ENCODE assay signal across 15 cellular contexts in genomic region chr4:56783986-56784385, GRCh38. TPM values are rescaled to one million over a fixed set of nuclear protein-coding genes. Genes with fewer than 3 reads are reported as not detected.
DNase-seq lines count a peak whose midpoint lies in the region; ATAC-seq and TF ChIP-seq lines count a peak whose summit lies in the region.
"Had no signal": no experiment of that assay in that cellular context is flagged by ENCODE, and none has a peak within 500 bp of the region (broad histone marks: within the 10 kb centered on the region; RNA-seq: fewer than 3 reads in every experiment).

No MANE protein-coding gene starts in this region.

- no peak overlapping the region for H3K27ac ChIP-seq in CD8-positive, alpha-beta memory T cell (ENCODE audit: low read depth, low read length)
- H3K27ac ChIP-seq: BLaER1, HL-60 had no signal

- H3K4me1 ChIP-seq in CD8-positive, alpha-beta memory T cell (ENCODE audit: insufficient read depth, low read length): no peaks in the 10 kb centered on the region
- H3K4me1 ChIP-seq: BLaER1 had no signal

- ATAC-seq in HG02798 (IDR thresholded peaks at IDR 0.05; ENCODE audit: poor library complexity, unreplicated experiment): no peak
- ATAC-seq: HCT116 had no signal

- no peaks in the 10 kb centered on the region for H3K27me3 ChIP-seq in CD8-positive, alpha-beta memory T cell (ENCODE audit: insufficient read depth, low read length, poor library complexity, severe bottlenecking)
- H3K27me3 ChIP-seq: BLaER1 had no signal

- H3K27me3 Mint-ChIP-seq in nephron progenitor cell (ENCODE audit: low read depth, poor library complexity): peaks cover 4% of the 10 kb centered on the region
- peaks cover 0 to 2% of the 10 kb centered on the region in 2 donors for H3K27me3 Mint-ChIP-seq in CD8-positive, alpha-beta memory T cell

- H3K36me3 Mint-ChIP-seq in nephron progenitor cell (ENCODE audit: low read depth): no peaks in the 10 kb centered on the region
- H3K36me3 Mint-ChIP-seq in CD8-positive, alpha-beta memory T cell: no peaks in the 10 kb centered on the region

- peak; percentile 18 for DNase-seq in HT1080 (ENCODE audit: low read depth)
- peak; percentile 41 for DNase-seq in astrocyte of the cerebellum (ENCODE audit: low read depth)
- DNase-seq in fibroblast of mammary gland (ENCODE audit: low read depth): peak; percentile 28
- DNase-seq in nephron progenitor cell: no peak
- DNase-seq in SK-N-DZ (ENCODE audit: low spot score): no peak
- no peak for DNase-seq in CD8-positive, alpha-beta memory T cell
- DNase-seq in NCI-H526 (lab: John Stamatoyannopoulos, UW): no peak
- DNase-seq: 8988T, AML-193, DMS53, GF-D8 had no signal

- H3K4me3 Mint-ChIP-seq in nephron progenitor cell: no peak overlapping the region
- H3K4me3 Mint-ChIP-seq in CD8-positive, alpha-beta memory T cell: no peak overlapping the region

- H3K36me3 ChIP-seq in CD8-positive, alpha-beta memory T cell (ENCODE audit: insufficient read depth, low read length): no peaks in the 10 kb centered on the region
- H3K36me3 ChIP-seq: BLaER1 had no signal

- TF ChIP-seq CTCF in astrocyte of the cerebellum (IDR thresholded peaks at IDR 0.05; ENCODE audit: low read depth, low read length, missing control alignments) (no peak), fibroblast of mammary gland (conservative IDR thresholded peaks at IDR 0.05; ENCODE audit: control insufficient read depth, insufficient read depth, low read depth, low read length) (no peak), nephron progenitor cell (IDR thresholded peaks at IDR 0.05) (no peak)

- H3K9me3 ChIP-seq in CD8-positive, alpha-beta memory T cell (ENCODE audit: low read length): no peaks in the 10 kb centered on the region

- H3K27ac Mint-ChIP-seq in nephron progenitor cell: peak overlapping the region; percentile 50
- no peak overlapping the region for H3K27ac Mint-ChIP-seq in CD8-positive, alpha-beta memory T cell

- CTCF ChIA-PET in CD8-positive, alpha-beta memory T cell (lab: Charles Lee): no interaction called here

- peaks cover 35% of the 10 kb centered on the region for H3K4me1 Mint-ChIP-seq in nephron progenitor cell
- H3K4me1 Mint-ChIP-seq in CD8-positive, alpha-beta memory T cell: no peaks in the 10 kb centered on the region

- H3K9me3 Mint-ChIP-seq in nephron progenitor cell: no peaks in the 10 kb centered on the region
- H3K9me3 Mint-ChIP-seq in CD8-positive, alpha-beta memory T cell: no peaks in the 10 kb centered on the region

- POLR2A ChIA-PET in CD8-positive, alpha-beta memory T cell (lab: Charles Lee): no interaction called here

- in situ Hi-C loops in astrocyte of the cerebellum (cut with HindIII; ENCODE audit: low sequenced_read_pairs): no loop called here

- no peak overlapping the region for H3K4me3 ChIP-seq in astrocyte of the cerebellum (ENCODE audit: low read depth, low read length)
- no peak overlapping the region for H3K4me3 ChIP-seq in fibroblast of mammary gland (ENCODE audit: control insufficient read depth, low read depth, low read length)
- H3K4me3 ChIP-seq in CD8-positive, alpha-beta memory T cell (ENCODE audit: low read length): no peak overlapping the region
- H3K4me3 ChIP-seq: BLaER1 had no signal

RNA-seq across cellular contexts. Expression of gene SPINK2, which starts 37.5 kb away (rescaled TPM):
- not detected in 2 replicates for total RNA-seq in HT1080 (2014; rRNA removed; shearing (Covaris generic))
- polyA plus RNA-seq in HT1080 (2015; cell fraction: cytosol; rRNA removed): not detected in 2 replicates
- polyA plus RNA-seq in HT1080 (2015; cell fraction: nucleus; rRNA removed): not detected in 2 replicates
- polyA plus RNA-seq in SK-N-DZ (2014; cell fraction: cytosol; rRNA removed): not detected in 2 replicates
- not detected in 2 replicates for polyA plus RNA-seq in SK-N-DZ (2014; cell fraction: nucleus; rRNA removed)
- 1 to 10 TPM; 1.6 to 2.1 TPM for total RNA-seq in CD8-positive, alpha-beta memory T cell
- 10.8 TPM for polyA plus RNA-seq in CD8-positive, alpha-beta memory T cell

Comparison
In these comparisons a context has a peak if more than half of its experiments do, and no peak if none do; other contexts are left out.
1. DNase-seq: peak in HT1080 (single experiment), astrocyte of the cerebellum (single experiment) and fibroblast of mammary gland (single experiment); none in nephron progenitor cell (single experiment), SK-N-DZ (single experiment), CD8-positive, alpha-beta memory T cell (0 of 5) and NCI-H526 (0 of 2).